Comparison of ENCODE assay signal across 8 cellular contexts in genomic region chr19:48965033-48965805, GRCh38. TPM values are rescaled to one million over a fixed set of nuclear protein-coding genes. Genes with fewer than 3 reads are reported as not detected.
DNase-seq lines count a peak whose midpoint lies in the region; ATAC-seq and TF ChIP-seq lines count a peak whose summit lies in the region.

Gene FTL, plus strand, starts transcription at chr19:48965309. Its CDS starts 199 bp downstream, at chr19:48965508.

- WGBS in liver: under 1% methylated on average over 52 of the region's 52 CpGs

- peaks cover 7 to 36% (median 25%) of the 10 kb centered on the region in 4 donors for H3K4me1 ChIP-seq in liver (ENCODE audit: control insufficient read depth in 4 of 4, insufficient read depth in 4 of 4, low read length in 3 of 4)

- no peak for TF ChIP-seq CTCF in C4-2B (conservative IDR thresholded peaks at IDR 0.05)
- no peak for TF ChIP-seq CTCF in liver (IDR thresholded peaks at IDR 0.05; ENCODE audit: low read depth, low read length, missing input control)

- peak within 1 kb of the TSS; percentile 92 for H3K9ac ChIP-seq in liver (ENCODE audit: low read depth in 1 of 2, low read length in 2 of 2)

- H3K27me3 ChIP-seq in liver (ENCODE audit: control insufficient read depth in 4 of 4, insufficient read depth in 4 of 4, low read length in 3 of 4): no peaks in the 10 kb centered on the region

- H3K27ac ChIP-seq in C4-2B: peak within 1 kb of the TSS; percentile 70
- peak within 1 kb of the TSS; percentile 91 to 96 for H3K27ac ChIP-seq in liver (ENCODE audit: low read depth in 1 of 2, low read length in 2 of 2)

- ATAC-seq in GM19395 (IDR thresholded peaks at IDR 0.05; ENCODE audit: unreplicated experiment): peak; percentile 45
- peak; percentile 48 for ATAC-seq in HG03565 (IDR thresholded peaks at IDR 0.05; ENCODE audit: unreplicated experiment)

- peak within 1 kb of the TSS; percentile 64 to 93 (median 66) for H3K4me3 ChIP-seq in liver (ENCODE audit: low read depth in 1 of 3, low read length in 3 of 3)

- peak; percentile 28 to 53 for TF ChIP-seq RAD21 in liver (IDR thresholded peaks at IDR 0.05)

- no peaks in the 10 kb centered on the region for H3K9me3 ChIP-seq in liver (ENCODE audit: control insufficient read depth in 4 of 4, low read length in 3 of 4)

- peaks cover 2 to 5% (median 4%) of the 10 kb centered on the region in 4 donors for H3K36me3 ChIP-seq in liver (ENCODE audit: control insufficient read depth in 4 of 4, insufficient read depth in 3 of 4, low read depth in 1 of 4, low read length in 3 of 4)

- peak; percentile 89 for DNase-seq in NCI-H774 (lab: John Stamatoyannopoulos, UW)
- DNase-seq in activated CD4-positive, alpha-beta T cell treated with anti-CD3 and anti-CD28 coated beads, Interleukin-2, amount 50 U/mL, for 48 hours: peak; percentile 93 to 96
- peak; percentile 97 for DNase-seq in dermis blood vessel endothelial cell
- peak; percentile 90 for DNase-seq in stimulated activated CD4-positive, alpha-beta T cell treated with anti-CD3 and anti-CD28 coated beads, Interleukin-4, amount 100 ng/mL, for 1 hour

TF ChIP-seq in liver, 16 proteins besides CTCF, POLR2A, EP300 and RAD21:
- TF ChIP-seq, protein P1, sequence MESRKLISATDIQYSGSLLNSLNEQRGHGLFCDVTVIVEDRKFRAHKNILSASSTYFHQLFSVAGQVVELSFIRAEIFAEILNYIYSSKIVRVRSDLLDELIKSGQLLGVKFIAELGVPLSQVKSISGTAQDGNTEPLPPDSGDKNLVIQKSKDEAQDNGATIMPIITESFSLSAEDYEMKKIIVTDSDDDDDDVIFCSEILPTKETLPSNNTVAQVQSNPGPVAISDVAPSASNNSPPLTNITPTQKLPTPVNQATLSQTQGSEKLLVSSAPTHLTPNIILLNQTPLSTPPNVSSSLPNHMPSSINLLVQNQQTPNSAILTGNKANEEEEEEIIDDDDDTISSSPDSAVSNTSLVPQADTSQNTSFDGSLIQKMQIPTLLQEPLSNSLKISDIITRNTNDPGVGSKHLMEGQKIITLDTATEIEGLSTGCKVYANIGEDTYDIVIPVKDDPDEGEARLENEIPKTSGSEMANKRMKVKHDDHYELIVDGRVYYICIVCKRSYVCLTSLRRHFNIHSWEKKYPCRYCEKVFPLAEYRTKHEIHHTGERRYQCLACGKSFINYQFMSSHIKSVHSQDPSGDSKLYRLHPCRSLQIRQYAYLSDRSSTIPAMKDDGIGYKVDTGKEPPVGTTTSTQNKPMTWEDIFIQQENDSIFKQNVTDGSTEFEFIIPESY (IDR thresholded peaks at IDR 0.05): no peak
- TF ChIP-seq TAF1 (conservative IDR thresholded peaks at IDR 0.05) (peak; percentile 99), HNF4A (conservative IDR thresholded peaks at IDR 0.05) (no peak), FOXA2 (IDR thresholded peaks at IDR 0.05) (no peak), EGR1 (IDR thresholded peaks at IDR 0.05; ENCODE audit: low read depth in 2 of 2) (no peak), NR2F2 (IDR thresholded peaks at IDR 0.05) (no peak), ATF3 (IDR thresholded peaks at IDR 0.05) (no peak), RXRA (IDR thresholded peaks at IDR 0.05) (no peak), JUND (IDR thresholded peaks at IDR 0.05) (peak in 1 of 2 donors; percentile 8), FOXA1 (IDR thresholded peaks at IDR 0.05) (no peak), SP1 (IDR thresholded peaks at IDR 0.05) (peak; percentile 79), GABPA (IDR thresholded peaks at IDR 0.05 in 1 of 2, conservative IDR thresholded peaks at IDR 0.05 in 1 of 2) (peak in 1 of 2 donors; percentile 46), REST (IDR thresholded peaks at IDR 0.05) (peak; percentile 96), YY1 (IDR thresholded peaks at IDR 0.05) (peak; percentile 78), HNF4G (IDR thresholded peaks at IDR 0.05) (no peak), MAX (IDR thresholded peaks at IDR 0.05) (no peak)

RNA-seq across cellular contexts. Expression of gene FTL, which starts in this region (rescaled TPM):
- total RNA-seq in dermis blood vessel endothelial cell: 1,252 and 1,399 TPM in 2 replicates
- total RNA-seq in liver: 1,000 to 10,000 TPM; 2,528 to 9,360 TPM
- polyA plus RNA-seq in liver: over 10,000 TPM; 15,042 to 16,395 TPM

Comparison
In these comparisons a context has a peak if more than half of its experiments do, and no peak if none do; other contexts are left out.
1. Peak in every context shown above with its lines: DNase-seq, ATAC-seq, H3K4me3 ChIP-seq and H3K27ac ChIP-seq.